7 cellular contexts compared by ENCODE assay signal in the genomic region with DNA sequence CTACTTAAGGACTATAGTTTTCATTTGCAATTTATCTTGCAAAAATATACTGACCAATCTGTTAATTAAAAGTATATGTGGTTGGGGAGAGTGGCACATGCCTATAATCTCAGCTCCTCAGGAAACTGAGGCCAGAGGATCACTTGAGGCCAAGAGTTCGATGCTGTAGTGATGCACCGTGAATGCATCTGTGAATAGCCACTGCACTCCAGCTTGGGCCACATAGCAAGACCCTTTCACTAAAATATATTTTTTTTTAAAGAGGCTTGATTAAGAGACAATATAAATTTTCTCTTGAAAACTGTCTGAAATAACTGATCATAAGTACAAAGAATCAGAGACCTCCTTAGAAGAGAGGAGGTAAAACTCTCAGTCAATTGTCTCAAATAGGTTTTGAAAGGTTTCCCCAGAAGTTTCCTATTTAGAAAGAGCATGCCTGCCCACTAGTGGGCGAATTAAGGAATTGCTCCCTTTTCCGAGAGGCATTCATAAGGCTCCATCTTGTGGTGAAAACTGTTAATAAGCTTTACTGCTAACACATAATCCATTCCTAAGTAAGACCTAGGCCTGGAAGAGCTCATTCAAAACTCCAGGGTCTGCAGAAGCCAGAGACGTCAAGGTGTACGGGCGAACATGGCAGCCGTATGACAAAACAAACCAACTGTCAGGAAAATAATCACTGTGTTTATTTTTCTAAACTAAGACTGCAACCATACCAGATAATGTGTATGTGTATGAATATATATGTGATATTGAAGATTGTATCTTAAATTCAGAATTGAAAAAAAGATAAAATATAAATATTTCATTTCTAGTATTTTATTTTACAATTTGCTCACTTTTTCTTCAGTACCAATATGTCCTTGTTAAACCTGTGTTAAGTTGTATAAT. TPM values are rescaled to one million over a fixed set of nuclear protein-coding genes. Genes with fewer than 3 reads are reported as not detected.
DNase-seq lines count a peak whose midpoint lies in the region; ATAC-seq, FAIRE-seq and TF ChIP-seq lines count a peak whose summit lies in the region.

No MANE protein-coding gene starts in this region.

- peak; percentile 84 for FAIRE-seq in GM12892 (lab: Jason Lieb, UNC)

- DNase-seq in GM12892 (ENCODE audit: insufficient read length) (peak; percentile 29), NCI-H1048 (lab: John Stamatoyannopoulos, UW) (peak; percentile 56), SJSA1 (ENCODE audit: low read depth in 1 of 2, low spot score in 2 of 2) (peak; percentile 52 to 83), Right ventricle myocardium superior (no peak), putamen (ENCODE audit: low spot score) (peak; percentile 85)
- DNase-seq in activated naive CD8-positive, alpha-beta T cell treated with anti-CD3 and anti-CD28 coated beads for 36 hours = peak; percentile 44

- H3K27ac ChIP-seq in SJSA1 = no peak overlapping the region

- no peaks in the 10 kb centered on the region for H3K36me3 ChIP-seq in SJSA1

- TF ChIP-seq POLR2A in GM12892 (IDR thresholded peaks at IDR 0.05; ENCODE audit: low read depth, low read length) = no peak

- no peaks in the 10 kb centered on the region for H3K27me3 ChIP-seq in SJSA1 (replicated peaks)

- H3K9me3 Mint-ChIP-seq in activated naive CD8-positive, alpha-beta T cell treated with anti-CD3 and anti-CD28 coated beads for 36 hours = no peaks in the 10 kb centered on the region

- no peak overlapping the region for H3K27ac Mint-ChIP-seq in activated naive CD8-positive, alpha-beta T cell treated with anti-CD3 and anti-CD28 coated beads for 36 hours

- intact Hi-C loops in Right ventricle myocardium superior (cut with DNase I) = loop anchor here (5.0 to 10.0 kb wide), 2 partner anchors 208 to 360 kb away; partner anchors contain the start of gene EPHB6

- no peaks in the 10 kb centered on the region for H3K36me3 Mint-ChIP-seq in activated naive CD8-positive, alpha-beta T cell treated with anti-CD3 and anti-CD28 coated beads for 36 hours

- no peak overlapping the region for H3K4me3 ChIP-seq in SJSA1

- no peaks in the 10 kb centered on the region for H3K4me1 Mint-ChIP-seq in activated naive CD8-positive, alpha-beta T cell treated with anti-CD3 and anti-CD28 coated beads for 36 hours

- H3K4me3 Mint-ChIP-seq in activated naive CD8-positive, alpha-beta T cell treated with anti-CD3 and anti-CD28 coated beads for 36 hours = no peak overlapping the region

- ATAC-seq in HG02623 (IDR thresholded peaks at IDR 0.05; ENCODE audit: unreplicated experiment) (peak; percentile 91), Right ventricle myocardium superior (ENCODE audit: poor library complexity) (peak; percentile 87)

- no peaks in the 10 kb centered on the region for H3K27me3 Mint-ChIP-seq in activated naive CD8-positive, alpha-beta T cell treated with anti-CD3 and anti-CD28 coated beads for 36 hours

- H3K9me3 ChIP-seq in SJSA1 (replicated peaks) = no peaks in the 10 kb centered on the region

- peaks cover 12% of the 10 kb centered on the region for H3K4me1 ChIP-seq in SJSA1 (replicated peaks)

RNA-seq across cellular contexts. Expression of gene TAS2R40, which starts 6.8 kb away (rescaled TPM):
- polyA plus RNA-seq in GM12892 (2012; ENCODE audit: missing spikeins) = not detected
- total RNA-seq in SJSA1 (2014; rRNA removed; shearing (Covaris generic)) = not detected in 2 replicates
- total RNA-seq in activated naive CD8-positive, alpha-beta T cell treated with anti-CD3 and anti-CD28 coated beads for 36 hours = not detected
- total RNA-seq in Right ventricle myocardium superior = not detected

RNA-seq across cellular contexts. Expression of gene TAS2R39, which starts 31.8 kb away (rescaled TPM):
- polyA plus RNA-seq in GM12892 (2012; ENCODE audit: missing spikeins) = not detected
- total RNA-seq in SJSA1 (2014; rRNA removed; shearing (Covaris generic)) = not detected in 2 replicates
- total RNA-seq in activated naive CD8-positive, alpha-beta T cell treated with anti-CD3 and anti-CD28 coated beads for 36 hours = not detected
- total RNA-seq in Right ventricle myocardium superior = not detected

RNA-seq across cellular contexts. Expression of gene GSTK1, which starts 48.2 kb away (rescaled TPM):
- polyA plus RNA-seq in GM12892 (2012; ENCODE audit: missing spikeins) = 88.3 TPM
- total RNA-seq in SJSA1 (2014; rRNA removed; shearing (Covaris generic)) = 124 and 131 TPM in 2 replicates
- 100 to 1,000 TPM; 136 to 137 TPM for total RNA-seq in activated naive CD8-positive, alpha-beta T cell treated with anti-CD3 and anti-CD28 coated beads for 36 hours
- total RNA-seq in Right ventricle myocardium superior = 276 TPM
